Comparison of ENCODE assay signal across 2 cellular contexts in genomic region chr17:41411072-41411840, GRCh38.
TF ChIP-seq lines count a peak whose summit lies in the region.

No MANE protein-coding gene starts in this region.

TF ChIP-seq in GM23338, 12 proteins besides CTCF, POLR2A, EP300 and RAD21:
- TF ChIP-seq POLR2AphosphoS5 (IDR thresholded peaks at IDR 0.05; ENCODE audit: low read depth) (no peak), NANOG (IDR thresholded peaks at IDR 0.05; ENCODE audit: borderline replicate concordance) (no peak), ZNF462 (CRISPR knock-in tag; IDR thresholded peaks at IDR 0.05) (no peak), ZNF114 (CRISPR knock-in tag; IDR thresholded peaks at IDR 0.05) (no peak), EZH2phosphoT487 (IDR thresholded peaks at IDR 0.05; ENCODE audit: unreplicated experiment) (no peak), EZH2 (IDR thresholded peaks at IDR 0.05; ENCODE audit: low read depth, unreplicated experiment) (no peak), JUNB (IDR thresholded peaks at IDR 0.05; ENCODE audit: unreplicated experiment) (no peak), CREB1 (CRISPR knock-in tag; IDR thresholded peaks at IDR 0.05; ENCODE audit: low read depth) (no peak), ETS1 (IDR thresholded peaks at IDR 0.05) (no peak), REST (IDR thresholded peaks at IDR 0.05; ENCODE audit: unreplicated experiment) (no peak)

TF ChIP-seq in SK-N-SH, 30 proteins besides CTCF, POLR2A, EP300 and RAD21:
- TF ChIP-seq MXI1 (IDR thresholded peaks at IDR 0.05; ENCODE audit: low read depth, low read length) (no peak), ZBTB33 (IDR thresholded peaks at IDR 0.05; ENCODE audit: borderline replicate concordance, low read depth) (no peak), SMC3 (IDR thresholded peaks at IDR 0.05; ENCODE audit: low read depth, low read length) (no peak), NFIC (IDR thresholded peaks at IDR 0.05; ENCODE audit: borderline replicate concordance) (no peak), JUND (IDR thresholded peaks at IDR 0.05) (no peak), EZH2phosphoT487 (IDR thresholded peaks at IDR 0.05; ENCODE audit: borderline replicate concordance, low read depth) (no peak), REST (IDR thresholded peaks at IDR 0.05; ENCODE audit: low read depth, low read length) (no peak), RFX5 (IDR thresholded peaks at IDR 0.05; ENCODE audit: low read length) (no peak), SIN3A (IDR thresholded peaks at IDR 0.05; ENCODE audit: borderline replicate concordance, low read depth, low read length) (no peak)
